ENCODE assay signal across 18 cellular contexts in the genomic region with DNA sequence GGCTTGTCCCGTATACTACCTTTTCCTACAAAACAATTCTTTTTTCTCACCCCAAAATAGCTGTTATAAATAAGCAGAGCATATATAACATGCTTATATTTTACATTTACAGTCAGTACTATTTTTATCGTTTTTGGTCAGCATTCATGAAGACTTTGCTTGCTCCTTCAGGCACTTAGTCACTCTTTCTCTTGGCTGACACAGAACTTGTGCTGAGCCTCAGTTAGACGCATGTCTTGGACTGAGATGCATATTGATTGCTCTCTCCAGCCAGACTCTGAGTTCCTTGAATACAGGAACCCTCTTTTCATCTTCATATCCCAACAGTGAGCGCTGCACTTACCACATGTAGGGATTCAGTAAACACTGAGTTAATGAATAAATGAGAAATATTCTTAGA.
DNase-seq lines count a peak whose midpoint lies in the region; ATAC-seq, FAIRE-seq and TF ChIP-seq lines count a peak whose summit lies in the region.
"Had no signal": no experiment of that assay in that cellular context is flagged by ENCODE, and none has a peak within 500 bp of the region (broad histone marks: within the 10 kb centered on the region; RNA-seq: fewer than 3 reads in every experiment).

No MANE protein-coding gene starts in this region.

- H3K4me3 Mint-ChIP-seq in activated T-cell treated with anti-CD3 and anti-CD28 coated beads, Interleukin-2, amount 50 U/mL, for 4 hours, result no peak overlapping the region
- H3K4me3 Mint-ChIP-seq: CD4-positive, alpha-beta T cell; H9 had no signal

- TF ChIP-seq POLR2A in K562 (conservative IDR thresholded peaks at IDR 0.05), result no peak
- no peak for TF ChIP-seq POLR2A in upper lobe of left lung (IDR thresholded peaks at IDR 0.05)

- H4K20me1 ChIP-seq in K562 (replicated peaks; ENCODE audit: control insufficient read depth, insufficient read depth, low read length), result no peaks in the 10 kb centered on the region; the same call in 1 of the 2 replicates

- DNase-seq in EH (ENCODE audit: low read depth) (peak; percentile 11), MG63 (peak; percentile 19), K562 (ENCODE audit: extremely low read depth in 1 of 4, low spot score in 3 of 4) (no peak), mucosa of gallbladder (ENCODE audit: low spot score) (peak; percentile 42), NCI-H226 (no peak), upper lobe of left lung (no peak), brain microvascular endothelial cell (no peak)
- DNase-seq in activated T-cell treated with anti-CD3 and anti-CD28 coated beads, Interleukin-2, amount 50 U/mL, for 4 hours, result no peak
- DNase-seq: AML-193; Caco-2; CD4-positive, alpha-beta T cell; GDM1; H9 had no signal

- peaks cover 4% of the 10 kb centered on the region for H3K27me3 Mint-ChIP-seq in activated T-cell treated with anti-CD3 and anti-CD28 coated beads, Interleukin-2, amount 50 U/mL, for 4 hours (ENCODE audit: low read depth)

- H3K9me3 ChIP-seq in MG63 (no peaks in the 10 kb centered on the region; the same call in none of the 2 replicates), K562 (replicated peaks; ENCODE audit: control insufficient read depth, insufficient read depth, low read depth, low read length) (no peaks in the 10 kb centered on the region), upper lobe of left lung (peaks cover 0 to 3% (median 0%) of the 10 kb centered on the region in 4 donors)
- H3K9me3 ChIP-seq: A549, Caco-2 had no signal

- no peaks in the 10 kb centered on the region; a peak in 1 of 5 replicates for H3K4me1 ChIP-seq in K562 (replicated peaks in 1 of 2; ENCODE audit: control insufficient read depth in 2 of 2, insufficient read depth in 2 of 2, low read length in 2 of 2)
- no peaks in the 10 kb centered on the region for H3K4me1 ChIP-seq in upper lobe of left lung
- H3K4me1 ChIP-seq: A549 had no signal

- H3K36me3 ChIP-seq in MG63 (no peaks in the 10 kb centered on the region), K562 (ENCODE audit: control insufficient read depth, insufficient read depth, low read length) (no peaks in the 10 kb centered on the region), upper lobe of left lung (no peaks in the 10 kb centered on the region), brain microvascular endothelial cell (replicated peaks) (no peaks in the 10 kb centered on the region)

- no peak for FAIRE-seq in K562 (lab: Jason Lieb, UNC)
- FAIRE-seq: D721Med, H1 had no signal

- intact Hi-C loops in K562 (cut with micrococcal nuclease), result no loop called here

- no peaks in the 10 kb centered on the region for H3K4me1 Mint-ChIP-seq in activated T-cell treated with anti-CD3 and anti-CD28 coated beads, Interleukin-2, amount 50 U/mL, for 4 hours (ENCODE audit: low read depth)
- H3K4me1 Mint-ChIP-seq: H9 had no signal

- no peaks in the 10 kb centered on the region for H3K79me2 ChIP-seq in K562 (ENCODE audit: control insufficient read depth, insufficient read depth, low read length)

- POLR2A ChIA-PET in K562 (lab: Yijun Ruan, JAX), result interaction anchor here (0.6 to 1.1 kb wide), 2 partner anchors 49 to 159 kb away, joined by 3 to 4 read pairs; partner anchors contain the start of gene RTN4

- H3K36me3 Mint-ChIP-seq in activated T-cell treated with anti-CD3 and anti-CD28 coated beads, Interleukin-2, amount 50 U/mL, for 4 hours (ENCODE audit: insufficient read depth), result no peaks in the 10 kb centered on the region

- TF ChIP-seq EP300 in K562 (IDR thresholded peaks at IDR 0.05; ENCODE audit: low read length) (no peak), upper lobe of left lung (IDR thresholded peaks at IDR 0.05) (no peak)

- peaks cover 7% of the 10 kb centered on the region for H3K9me3 Mint-ChIP-seq in activated T-cell treated with anti-CD3 and anti-CD28 coated beads, Interleukin-2, amount 50 U/mL, for 4 hours
- H3K9me3 Mint-ChIP-seq: CD4-positive, alpha-beta T cell; H9 had no signal

- ATAC-seq in K562, result no peak
- ATAC-seq in upper lobe of left lung (ENCODE audit: low FRiP score in 2 of 2), result no peak
- ATAC-seq in activated T-cell treated with anti-CD3 and anti-CD28 coated beads, Interleukin-2, amount 50 U/mL, for 4 hours, result no peak
- ATAC-seq: A549 had no signal

- BruUV-seq in K562 (replicated peaks; lab: Mats Ljungman, UMichigan), result no TSS peak

- WGBS in K562 (ENCODE audit: insufficient coverage, low coverage, missing lambda C conversion rate), result 1% methylated on average over 4 of the region's 4 CpGs
- WGBS in upper lobe of left lung, 2 donors, result 68 to 94% methylated on average over 4 of the region's 4 CpGs

- H3K4me3 ChIP-seq in MG63, result no peak overlapping the region
- H3K4me3 ChIP-seq in K562, result no peak overlapping the region
- no peak overlapping the region for H3K4me3 ChIP-seq in upper lobe of left lung
- H3K4me3 ChIP-seq in brain microvascular endothelial cell (ENCODE audit: low read depth, low read length), result no peak overlapping the region
- H3K4me3 ChIP-seq: A549 had no signal

- no peak overlapping the region for H3K4me2 ChIP-seq in K562 (ENCODE audit: insufficient read depth, low read length)
- H3K4me2 ChIP-seq: A549 had no signal

- no peak overlapping the region for H3K27ac ChIP-seq in K562 (ENCODE audit: extremely low read depth, low read depth, low read length)
- H3K27ac ChIP-seq in upper lobe of left lung, result no peak overlapping the region
- H3K27ac ChIP-seq in brain microvascular endothelial cell, result no peak overlapping the region
- H3K27ac ChIP-seq: 22Rv1, A549, C4-2B had no signal

- H3K9ac ChIP-seq in K562 (ENCODE audit: insufficient read depth in 1 of 2, low read depth in 2 of 2, low read length in 2 of 2), result no peak overlapping the region

- no peaks in the 10 kb centered on the region for H3K9me1 ChIP-seq in K562 (ENCODE audit: control insufficient read depth, insufficient read depth, low read length)

- TF ChIP-seq CTCF in K562 (IDR thresholded peaks at IDR 0.05 in 2 of 3, conservative IDR thresholded peaks at IDR 0.05 in 1 of 3; ENCODE audit: insufficient read depth in 2 of 3, low read depth in 1 of 3, low read length in 3 of 3) (no peak), upper lobe of left lung (IDR thresholded peaks at IDR 0.05) (no peak), brain microvascular endothelial cell (IDR thresholded peaks at IDR 0.05; ENCODE audit: low read depth, low read length, missing control alignments) (no peak)

- in situ Hi-C loops in K562 (cut with MboI) (no loop called here), brain microvascular endothelial cell (cut with HindIII; ENCODE audit: low pct_ligation_motif_present, low sequenced_read_pairs) (no loop called here)

- no peak for TF ChIP-seq RAD21 in K562 (CRISPR knock-in tag; conservative IDR thresholded peaks at IDR 0.05 in 1 of 2, IDR thresholded peaks at IDR 0.05 in 1 of 2)

- H3K27me3 ChIP-seq in MG63 (no peaks in the 10 kb centered on the region), K562 (ENCODE audit: control insufficient read depth in 2 of 2, insufficient read depth in 2 of 2, low read length in 2 of 2) (peaks cover 6 to 10% of the 10 kb centered on the region in 2 experiments; a peak in 2 of 5 replicates), upper lobe of left lung (no peaks in the 10 kb centered on the region), brain microvascular endothelial cell (replicated peaks) (peaks cover 2% of the 10 kb centered on the region)

- CTCF ChIA-PET in K562 (lab: Yijun Ruan, JAX; ENCODE audit: low intra/inter-chr PET ratio), result no interaction called here

- H2AFZ ChIP-seq in K562 (ENCODE audit: low read depth, low read length), result no peak overlapping the region

TF ChIP-seq in K562, 482 proteins besides CTCF, POLR2A, EP300 and RAD21:
- TF ChIP-seq ZNF24 (IDR thresholded peaks at IDR 0.05), result no peak
- peak; percentile 49; the same call in 1 of the 2 replicates for TF ChIP-seq BMI1 (IDR thresholded peaks at IDR 0.05; ENCODE audit: low read length)
TF ChIP-seq in K562: peak in this region for 1.

Comparison
In these comparisons a context has a peak if more than half of its experiments do, and no peak if none do; other contexts are left out.
1. DNase-seq: peak in EH (single experiment), MG63 (single experiment) and mucosa of gallbladder (single experiment); none in K562 (0 of 4), NCI-H226 (single experiment), upper lobe of left lung (0 of 2), brain microvascular endothelial cell (single experiment) and activated T-cell treated with anti-CD3 and anti-CD28 coated beads, Interleukin-2, amount 50 U/mL, for 4 hours (single experiment).